1 cellular context compared by ENCODE assay signal in the genomic region with DNA sequence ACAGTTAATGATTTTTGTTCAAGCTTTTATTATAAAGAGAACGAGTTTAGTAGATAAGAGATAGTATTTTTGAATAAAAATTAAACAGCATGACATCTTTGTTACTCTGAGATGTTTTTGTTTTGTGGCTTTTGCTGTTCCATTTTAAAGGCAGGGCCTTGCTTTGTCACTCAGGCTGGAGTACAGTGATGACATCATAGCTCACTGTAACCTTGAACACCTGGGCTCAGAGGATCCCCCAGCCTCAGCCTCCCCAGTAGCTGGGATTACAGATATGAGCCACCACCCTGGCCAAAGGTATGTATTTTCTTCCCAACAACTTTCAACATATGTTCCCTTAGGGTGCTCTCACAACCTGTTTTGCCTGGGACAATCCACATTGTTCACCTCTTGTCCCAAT.
TF ChIP-seq lines count a peak whose summit lies in the region.

No MANE protein-coding gene starts in this region.

TF ChIP-seq in GM23338, 12 proteins besides CTCF, POLR2A, EP300 and RAD21 (continued from another document):
- TF ChIP-seq, protein P1, sequence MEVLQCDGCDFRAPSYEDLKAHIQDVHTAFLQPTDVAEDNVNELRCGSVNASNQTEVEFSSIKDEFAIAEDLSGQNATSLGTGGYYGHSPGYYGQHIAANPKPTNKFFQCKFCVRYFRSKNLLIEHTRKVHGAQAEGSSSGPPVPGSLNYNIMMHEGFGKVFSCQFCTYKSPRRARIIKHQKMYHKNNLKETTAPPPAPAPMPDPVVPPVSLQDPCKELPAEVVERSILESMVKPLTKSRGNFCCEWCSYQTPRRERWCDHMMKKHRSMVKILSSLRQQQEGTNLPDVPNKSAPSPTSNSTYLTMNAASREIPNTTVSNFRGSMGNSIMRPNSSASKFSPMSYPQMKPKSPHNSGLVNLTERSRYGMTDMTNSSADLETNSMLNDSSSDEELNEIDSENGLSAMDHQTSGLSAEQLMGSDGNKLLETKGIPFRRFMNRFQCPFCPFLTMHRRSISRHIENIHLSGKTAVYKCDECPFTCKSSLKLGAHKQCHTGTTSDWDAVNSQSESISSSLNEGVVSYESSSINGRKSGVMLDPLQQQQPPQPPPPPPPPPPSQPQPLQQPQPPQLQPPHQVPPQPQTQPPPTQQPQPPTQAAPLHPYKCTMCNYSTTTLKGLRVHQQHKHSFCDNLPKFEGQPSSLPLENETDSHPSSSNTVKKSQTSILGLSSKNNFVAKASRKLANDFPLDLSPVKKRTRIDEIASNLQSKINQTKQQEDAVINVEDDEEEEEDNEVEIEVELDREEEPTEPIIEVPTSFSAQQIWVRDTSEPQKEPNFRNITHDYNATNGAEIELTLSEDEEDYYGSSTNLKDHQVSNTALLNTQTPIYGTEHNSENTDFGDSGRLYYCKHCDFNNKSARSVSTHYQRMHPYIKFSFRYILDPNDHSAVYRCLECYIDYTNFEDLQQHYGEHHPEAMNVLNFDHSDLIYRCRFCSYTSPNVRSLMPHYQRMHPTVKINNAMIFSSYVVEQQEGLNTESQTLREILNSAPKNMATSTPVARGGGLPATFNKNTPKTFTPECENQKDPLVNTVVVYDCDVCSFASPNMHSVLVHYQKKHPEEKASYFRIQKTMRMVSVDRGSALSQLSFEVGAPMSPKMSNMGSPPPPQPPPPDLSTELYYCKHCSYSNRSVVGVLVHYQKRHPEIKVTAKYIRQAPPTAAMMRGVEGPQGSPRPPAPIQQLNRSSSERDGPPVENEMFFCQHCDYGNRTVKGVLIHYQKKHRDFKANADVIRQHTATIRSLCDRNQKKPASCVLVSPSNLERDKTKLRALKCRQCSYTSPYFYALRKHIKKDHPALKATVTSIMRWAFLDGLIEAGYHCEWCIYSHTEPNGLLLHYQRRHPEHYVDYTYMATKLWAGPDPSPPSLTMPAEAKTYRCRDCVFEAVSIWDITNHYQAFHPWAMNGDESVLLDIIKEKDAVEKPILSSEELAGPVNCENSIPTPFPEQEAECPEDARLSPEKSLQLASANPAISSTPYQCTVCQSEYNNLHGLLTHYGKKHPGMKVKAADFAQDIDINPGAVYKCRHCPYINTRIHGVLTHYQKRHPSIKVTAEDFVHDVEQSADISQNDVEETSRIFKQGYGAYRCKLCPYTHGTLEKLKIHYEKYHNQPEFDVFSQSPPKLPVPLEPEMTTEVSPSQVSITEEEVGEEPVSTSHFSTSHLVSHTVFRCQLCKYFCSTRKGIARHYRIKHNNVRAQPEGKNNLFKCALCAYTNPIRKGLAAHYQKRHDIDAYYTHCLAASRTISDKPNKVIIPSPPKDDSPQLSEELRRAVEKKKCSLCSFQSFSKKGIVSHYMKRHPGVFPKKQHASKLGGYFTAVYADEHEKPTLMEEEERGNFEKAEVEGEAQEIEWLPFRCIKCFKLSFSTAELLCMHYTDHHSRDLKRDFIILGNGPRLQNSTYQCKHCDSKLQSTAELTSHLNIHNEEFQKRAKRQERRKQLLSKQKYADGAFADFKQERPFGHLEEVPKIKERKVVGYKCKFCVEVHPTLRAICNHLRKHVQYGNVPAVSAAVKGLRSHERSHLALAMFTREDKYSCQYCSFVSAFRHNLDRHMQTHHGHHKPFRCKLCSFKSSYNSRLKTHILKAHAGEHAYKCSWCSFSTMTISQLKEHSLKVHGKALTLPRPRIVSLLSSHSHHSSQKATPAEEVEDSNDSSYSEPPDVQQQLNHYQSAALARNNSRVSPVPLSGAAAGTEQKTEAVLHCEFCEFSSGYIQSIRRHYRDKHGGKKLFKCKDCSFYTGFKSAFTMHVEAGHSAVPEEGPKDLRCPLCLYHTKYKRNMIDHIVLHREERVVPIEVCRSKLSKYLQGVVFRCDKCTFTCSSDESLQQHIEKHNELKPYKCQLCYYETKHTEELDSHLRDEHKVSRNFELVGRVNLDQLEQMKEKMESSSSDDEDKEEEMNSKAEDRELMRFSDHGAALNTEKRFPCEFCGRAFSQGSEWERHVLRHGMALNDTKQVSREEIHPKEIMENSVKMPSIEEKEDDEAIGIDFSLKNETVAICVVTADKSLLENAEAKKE (CRISPR knock-in tag; IDR thresholded peaks at IDR 0.05) = no peak
- peak; percentile 53 for TF ChIP-seq CREB1 (CRISPR knock-in tag; IDR thresholded peaks at IDR 0.05; ENCODE audit: low read depth)
- no peak for TF ChIP-seq JUNB (IDR thresholded peaks at IDR 0.05; ENCODE audit: unreplicated experiment)
- no peak for TF ChIP-seq STAT1 (IDR thresholded peaks at IDR 0.05; ENCODE audit: unreplicated experiment)
- TF ChIP-seq ZNF114 (CRISPR knock-in tag; IDR thresholded peaks at IDR 0.05) = no peak
